In the genomic region with DNA sequence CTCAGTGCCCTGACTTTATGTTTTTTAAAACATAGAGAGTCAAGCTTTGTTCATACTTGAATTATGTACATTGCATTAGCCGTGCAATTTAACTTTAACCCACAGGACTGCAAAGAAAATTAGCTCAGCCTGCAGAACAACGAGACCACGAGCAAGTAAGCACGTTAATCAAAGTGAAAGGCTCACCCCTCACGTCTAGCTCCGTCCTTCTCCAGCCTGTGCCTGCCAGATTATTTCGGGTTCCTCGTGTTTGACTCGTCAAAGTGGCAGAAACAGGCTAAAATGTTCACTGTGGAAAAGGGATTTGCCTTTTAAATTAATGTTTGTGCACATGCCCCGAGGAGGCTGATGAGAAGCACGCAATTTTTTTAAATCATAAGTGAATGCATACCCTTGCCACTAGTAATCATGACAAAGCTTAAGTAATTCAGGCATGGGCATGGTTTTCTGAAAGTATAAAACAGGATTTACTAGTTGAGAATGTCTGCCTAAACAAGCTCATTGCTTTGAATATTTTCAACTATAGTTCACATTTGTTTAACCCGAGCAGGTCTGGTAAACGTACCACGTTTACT, we compare ENCODE assay signal across 10 cellular contexts. TPM values are rescaled to one million over a fixed set of nuclear protein-coding genes. Genes with fewer than 3 reads are reported as not detected.
DNase-seq lines count a peak whose midpoint lies in the region; ATAC-seq and TF ChIP-seq lines count a peak whose summit lies in the region.
"Had no signal": no experiment of that assay in that cellular context is flagged by ENCODE, and none has a peak within 500 bp of the region (broad histone marks: within the 10 kb centered on the region; RNA-seq: fewer than 3 reads in every experiment).

No MANE protein-coding gene starts in this region.

- ATAC-seq in body of pancreas (peak; percentile 27), HG02763 (IDR thresholded peaks at IDR 0.05; ENCODE audit: unreplicated experiment) (no peak)
- ATAC-seq: activated naive CD4-positive, alpha-beta T cell treated with anti-CD3 and anti-CD28 coated beads, Interleukin-2, amount 50 U/mL, for 72 hours had no signal

- peaks cover 66% of the 10 kb centered on the region for H3K4me1 ChIP-seq in Karpas-422 (ENCODE audit: low read length)
- peaks cover 4% of the 10 kb centered on the region for H3K4me1 ChIP-seq in body of pancreas
- H3K4me1 ChIP-seq in mucosa of stomach (ENCODE audit: control insufficient read depth, insufficient read depth, low read length): peaks cover 8% of the 10 kb centered on the region

- H3K9ac ChIP-seq in Karpas-422 (ENCODE audit: low read length): no peak overlapping the region
- H3K9ac ChIP-seq in mucosa of stomach (ENCODE audit: low read length): peak overlapping the region; percentile 37

- H3K36me3 ChIP-seq in Karpas-422 (ENCODE audit: insufficient read depth, low read length) (no peaks in the 10 kb centered on the region), body of pancreas (replicated peaks in 1 of 2; ENCODE audit: insufficient read depth in 1 of 2, low read depth in 2 of 2) (no peaks in the 10 kb centered on the region), mucosa of stomach (ENCODE audit: control insufficient read depth, insufficient read depth, low read length) (no peaks in the 10 kb centered on the region)

- H3K27ac ChIP-seq in AG04450 (ENCODE audit: low read depth, low read length): peak overlapping the region; percentile 77
- H3K27ac ChIP-seq in Karpas-422 (ENCODE audit: low read length): no peak overlapping the region
- H3K27ac ChIP-seq in body of pancreas: no peak overlapping the region

- H3K9me3 ChIP-seq in AG04450 (ENCODE audit: control insufficient read depth, insufficient read depth, low read length) (no peaks in the 10 kb centered on the region), Karpas-422 (ENCODE audit: low read length) (no peaks in the 10 kb centered on the region), body of pancreas (no peaks in the 10 kb centered on the region), mucosa of stomach (ENCODE audit: control insufficient read depth, low read length) (no peaks in the 10 kb centered on the region)

- H4K20me1 ChIP-seq in Karpas-422 (ENCODE audit: insufficient read depth, low read depth, low read length): no peaks in the 10 kb centered on the region

- no peaks in the 10 kb centered on the region for H3K79me2 ChIP-seq in Karpas-422 (ENCODE audit: low read length)

- POLR2A ChIA-PET in AG04450 (lab: Yijun Ruan, JAX): interaction anchor here (0.7 to 5.2 kb wide), 12 partner anchors 11 to 104 kb away, joined by 3 to 66 read pairs (median 8); a partner anchor contains a TSS

- peak overlapping the region; percentile 68 for H3K4me3 ChIP-seq in AG04450 (ENCODE audit: low read depth, low read length)
- no peak overlapping the region for H3K4me3 ChIP-seq in Karpas-422 (ENCODE audit: low read length)
- no peak overlapping the region for H3K4me3 ChIP-seq in body of pancreas
- H3K4me3 ChIP-seq in mucosa of stomach (ENCODE audit: low read length): no peak overlapping the region

- CTCF ChIA-PET in AG04450 (lab: Charles Lee): interaction anchor here (1.0 to 4.5 kb wide), 12 partner anchors 9 to 177 kb away, joined by 3 to 19 read pairs (median 6); no protein-coding TSS in a partner anchor

- no peak for TF ChIP-seq POLR2A in body of pancreas (IDR thresholded peaks at IDR 0.05)

- H2AFZ ChIP-seq in Karpas-422 (ENCODE audit: low read length): no peak overlapping the region; the same call in 1 of the 2 replicates

- DNase-seq in AG04450 (ENCODE audit: low read depth, low spot score): no peak
- DNase-seq in Karpas-422: no peak
- DNase-seq in body of pancreas: no peak
- DNase-seq in central memory CD4-positive, alpha-beta T cell: no peak
- DNase-seq in GM03348 (ENCODE audit: low spot score): no peak
- DNase-seq in activated naive CD4-positive, alpha-beta T cell (lab: John Stamatoyannopoulos, UW): no peak
- DNase-seq: CD4-positive, CD25-positive, alpha-beta regulatory T cell had no signal

- WGBS in body of pancreas, 2 donors: 34 to 46% methylated on average over 14 of the region's 14 CpGs

- intact Hi-C loops in body of pancreas (cut with DNase I): no loop called here

- TF ChIP-seq CTCF in AG04450 (IDR thresholded peaks at IDR 0.05; ENCODE audit: low read depth, low read length) (no peak), body of pancreas (IDR thresholded peaks at IDR 0.05) (no peak)

- H3K9me2 ChIP-seq in Karpas-422 (replicated peaks; ENCODE audit: insufficient read depth, low read length): no peaks in the 10 kb centered on the region

- peak overlapping the region; percentile 14 for H3K4me2 ChIP-seq in Karpas-422 (ENCODE audit: low read depth, low read length, poor library complexity, severe bottlenecking)

- no peaks in the 10 kb centered on the region for H3K27me3 ChIP-seq in AG04450 (ENCODE audit: control insufficient read depth, insufficient read depth, low read length)
- H3K27me3 ChIP-seq in Karpas-422 (ENCODE audit: low read length): no peaks in the 10 kb centered on the region
- H3K27me3 ChIP-seq in body of pancreas: no peaks in the 10 kb centered on the region
- no peaks in the 10 kb centered on the region for H3K27me3 ChIP-seq in mucosa of stomach (ENCODE audit: control insufficient read depth, insufficient read depth, low read length)

RNA-seq across cellular contexts. Expression of a gene that starts 15.3 kb away (rescaled TPM):
- polyA plus RNA-seq in AG04450 (2011; rRNA removed): 85.1 and 97.1 TPM in 2 replicates
- polyA minus RNA-seq in AG04450 (2011; rRNA and poly(A)+ RNA removed): 176 and 193 TPM in 2 replicates
- total RNA-seq in Karpas-422 (2014; rRNA removed; shearing (Covaris generic); ENCODE audit: low replicate concordance): 18.0 and 38.0 TPM in 2 replicates
- total RNA-seq in body of pancreas: 10 to 100 TPM; 48.5 to 60.4 TPM
